Comparison of ENCODE assay signal across 17 cellular contexts in the genomic region with DNA sequence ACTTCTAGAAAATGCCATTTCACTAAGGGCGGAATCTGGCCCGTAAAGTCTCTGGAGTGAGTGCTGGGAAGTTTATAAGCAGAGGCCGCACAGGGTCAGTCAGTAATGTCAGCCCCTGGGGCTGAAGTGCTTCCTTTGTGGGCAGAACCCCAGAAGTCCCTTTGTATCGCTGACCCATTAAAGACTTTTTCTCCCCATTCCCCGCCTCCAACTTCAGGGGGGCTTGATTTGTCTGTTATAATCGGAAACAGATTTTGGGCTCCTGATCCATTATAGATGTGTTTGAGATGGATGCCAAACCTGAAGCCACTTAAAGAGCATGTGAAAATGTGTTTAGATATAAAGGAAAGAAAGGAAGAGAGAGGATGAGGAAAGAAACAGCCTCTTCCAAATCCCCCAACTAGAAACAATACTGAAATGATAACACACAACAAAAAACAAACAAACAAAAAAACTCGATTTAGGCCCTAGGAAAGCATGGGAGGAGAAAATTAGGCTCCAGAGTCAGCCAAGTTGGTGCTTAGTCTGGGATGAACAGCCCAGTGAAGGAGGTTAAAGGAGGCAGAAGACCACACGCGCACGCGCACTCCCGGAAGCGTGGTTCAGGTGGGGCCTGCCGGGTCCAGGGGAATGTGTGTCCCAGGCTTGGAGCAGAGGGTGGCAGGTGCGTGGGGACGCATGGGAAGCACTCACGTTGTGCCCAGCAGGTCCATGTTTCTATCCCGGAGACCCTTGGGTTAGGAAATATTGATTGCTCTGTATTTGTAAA. TPM values are rescaled to one million over a fixed set of nuclear protein-coding genes. Genes with fewer than 3 reads are reported as not detected.
DNase-seq lines count a peak whose midpoint lies in the region; ATAC-seq and TF ChIP-seq lines count a peak whose summit lies in the region.
"Had no signal": no experiment of that assay in that cellular context is flagged by ENCODE, and none has a peak within 500 bp of the region (broad histone marks: within the 10 kb centered on the region; RNA-seq: fewer than 3 reads in every experiment).

No MANE protein-coding gene starts in this region.

- H3K9me3 ChIP-seq in psoas muscle = no peaks in the 10 kb centered on the region
- H3K9me3 ChIP-seq: Caco-2, colonic mucosa, thoracic aorta had no signal

- intact Hi-C loops in psoas muscle (cut with DNase I) = loop anchor here in 1 of 2 donors (10.0 kb wide), 1 partner anchor 291 kb away; no protein-coding TSS in a partner anchor

- 87 to 91% (median 91%) methylated on average over 17 to 18 of the region's 18 CpGs for WGBS in psoas muscle, 3 donors

- H3K27me3 Mint-ChIP-seq in activated T-cell treated with anti-CD3 and anti-CD28 coated beads, Interleukin-2, amount 50 U/mL, for 72 hours (ENCODE audit: low read depth) = no peaks in the 10 kb centered on the region
- H3K27me3 Mint-ChIP-seq in endothelial cell (ENCODE audit: unreplicated experiment) = peaks cover 8% of the 10 kb centered on the region

- no peaks in the 10 kb centered on the region for H3K36me3 ChIP-seq in psoas muscle (ENCODE audit: insufficient read depth in 1 of 2, low read depth in 1 of 2)
- H3K36me3 ChIP-seq: colonic mucosa, thoracic aorta had no signal

- no peak for DNase-seq in activated T-cell treated with anti-CD3 and anti-CD28 coated beads, Interleukin-2, amount 50 U/mL, for 72 hours
- DNase-seq in activated T-cell treated with anti-CD3 and anti-CD28 coated beads, Interleukin-2, amount 50 U/mL, for 48 hours = no peak
- DNase-seq in endothelial cell (ENCODE audit: low spot score) (no peak), psoas muscle (no peak)
- DNase-seq: amniotic stem cell, Caco-2, colonic mucosa, hypothalamus, left cardiac atrium, NCI-H1694, NCI-H524 had no signal

- H3K4me3 ChIP-seq in psoas muscle = no peak overlapping the region
- H3K4me3 ChIP-seq: colonic mucosa, thoracic aorta had no signal

- no peak for ATAC-seq in activated T-cell treated with anti-CD3 and anti-CD28 coated beads, Interleukin-2, amount 50 U/mL, for 72 hours (replicated peaks in 1 of 2)
- ATAC-seq in SK-N-SH treated with all-trans-retinoic acid at 6 μM for 48 hours (no peak), psoas muscle (no peak), HG03097 (IDR thresholded peaks at IDR 0.05; ENCODE audit: low FRiP score, unreplicated experiment) (no peak), HG02610 (IDR thresholded peaks at IDR 0.05; ENCODE audit: unreplicated experiment) (no peak)
- ATAC-seq in activated CD4-positive, CD25-positive, alpha-beta regulatory T cell treated with anti-CD3 and anti-CD28 coated beads, Interleukin-2, amount 50 U/mL, for 24 hours = no peak
- ATAC-seq: esophagus mucosa, left cardiac atrium had no signal

- no peaks in the 10 kb centered on the region for H3K27me3 ChIP-seq in psoas muscle (ENCODE audit: insufficient read depth in 3 of 3, low read length in 2 of 3)
- H3K27me3 ChIP-seq: colonic mucosa had no signal

- no peaks in the 10 kb centered on the region for H3K9me3 Mint-ChIP-seq in activated T-cell treated with anti-CD3 and anti-CD28 coated beads, Interleukin-2, amount 50 U/mL, for 72 hours
- H3K9me3 Mint-ChIP-seq in endothelial cell (ENCODE audit: unreplicated experiment) = no peaks in the 10 kb centered on the region

- H3K36me3 Mint-ChIP-seq in activated T-cell treated with anti-CD3 and anti-CD28 coated beads, Interleukin-2, amount 50 U/mL, for 72 hours (ENCODE audit: insufficient read depth in 2 of 2) = peaks cover 0 to 3% of the 10 kb centered on the region in 2 donors
- peaks cover 6% of the 10 kb centered on the region for H3K36me3 Mint-ChIP-seq in endothelial cell (ENCODE audit: low read depth, unreplicated experiment)

- peak overlapping the region; percentile 91 for H3K27ac ChIP-seq in psoas muscle
- H3K27ac ChIP-seq: colonic mucosa, thoracic aorta had no signal

- H3K4me1 Mint-ChIP-seq in activated T-cell treated with anti-CD3 and anti-CD28 coated beads, Interleukin-2, amount 50 U/mL, for 72 hours (ENCODE audit: low read depth) = peaks cover 84% of the 10 kb centered on the region
- H3K4me1 Mint-ChIP-seq in endothelial cell (ENCODE audit: unreplicated experiment) = peaks cover 37% of the 10 kb centered on the region

- H3K4me1 ChIP-seq in psoas muscle = peaks cover 65% of the 10 kb centered on the region
- H3K4me1 ChIP-seq: colonic mucosa had no signal

- H3K4me3 Mint-ChIP-seq in activated T-cell treated with anti-CD3 and anti-CD28 coated beads, Interleukin-2, amount 50 U/mL, for 72 hours = peak overlapping the region; percentile 21 to 30
- H3K4me3 Mint-ChIP-seq in endothelial cell (ENCODE audit: unreplicated experiment) = no peak overlapping the region

- no peak for TF ChIP-seq CTCF in endothelial cell (IDR thresholded peaks at IDR 0.05; ENCODE audit: unreplicated experiment)
- no peak for TF ChIP-seq CTCF in psoas muscle (IDR thresholded peaks at IDR 0.05)

- no peak overlapping the region for H3K27ac Mint-ChIP-seq in activated T-cell treated with anti-CD3 and anti-CD28 coated beads, Interleukin-2, amount 50 U/mL, for 72 hours
- H3K27ac Mint-ChIP-seq in endothelial cell (ENCODE audit: unreplicated experiment) = peak overlapping the region; percentile 43

TF ChIP-seq in SK-N-SH treated with all-trans-retinoic acid at 6 μM for 48 hours, 23 proteins besides CTCF, POLR2A, EP300 and RAD21:
- TF ChIP-seq PATZ1 (CRISPR knock-in tag; IDR thresholded peaks at IDR 0.05; ENCODE audit: borderline replicate concordance) (no peak), ZNF70 (CRISPR knock-in tag; IDR thresholded peaks at IDR 0.05) (peak; percentile 91), TCF4 (CRISPR knock-in tag; IDR thresholded peaks at IDR 0.05; ENCODE audit: borderline replicate concordance) (peak; percentile 61; the same call in 1 of the 2 replicates), ZNF8 (CRISPR knock-in tag; IDR thresholded peaks at IDR 0.05) (no peak), CREB5 (CRISPR knock-in tag; IDR thresholded peaks at IDR 0.05; ENCODE audit: low read depth) (no peak)
- TF ChIP-seq, protein P1, sequence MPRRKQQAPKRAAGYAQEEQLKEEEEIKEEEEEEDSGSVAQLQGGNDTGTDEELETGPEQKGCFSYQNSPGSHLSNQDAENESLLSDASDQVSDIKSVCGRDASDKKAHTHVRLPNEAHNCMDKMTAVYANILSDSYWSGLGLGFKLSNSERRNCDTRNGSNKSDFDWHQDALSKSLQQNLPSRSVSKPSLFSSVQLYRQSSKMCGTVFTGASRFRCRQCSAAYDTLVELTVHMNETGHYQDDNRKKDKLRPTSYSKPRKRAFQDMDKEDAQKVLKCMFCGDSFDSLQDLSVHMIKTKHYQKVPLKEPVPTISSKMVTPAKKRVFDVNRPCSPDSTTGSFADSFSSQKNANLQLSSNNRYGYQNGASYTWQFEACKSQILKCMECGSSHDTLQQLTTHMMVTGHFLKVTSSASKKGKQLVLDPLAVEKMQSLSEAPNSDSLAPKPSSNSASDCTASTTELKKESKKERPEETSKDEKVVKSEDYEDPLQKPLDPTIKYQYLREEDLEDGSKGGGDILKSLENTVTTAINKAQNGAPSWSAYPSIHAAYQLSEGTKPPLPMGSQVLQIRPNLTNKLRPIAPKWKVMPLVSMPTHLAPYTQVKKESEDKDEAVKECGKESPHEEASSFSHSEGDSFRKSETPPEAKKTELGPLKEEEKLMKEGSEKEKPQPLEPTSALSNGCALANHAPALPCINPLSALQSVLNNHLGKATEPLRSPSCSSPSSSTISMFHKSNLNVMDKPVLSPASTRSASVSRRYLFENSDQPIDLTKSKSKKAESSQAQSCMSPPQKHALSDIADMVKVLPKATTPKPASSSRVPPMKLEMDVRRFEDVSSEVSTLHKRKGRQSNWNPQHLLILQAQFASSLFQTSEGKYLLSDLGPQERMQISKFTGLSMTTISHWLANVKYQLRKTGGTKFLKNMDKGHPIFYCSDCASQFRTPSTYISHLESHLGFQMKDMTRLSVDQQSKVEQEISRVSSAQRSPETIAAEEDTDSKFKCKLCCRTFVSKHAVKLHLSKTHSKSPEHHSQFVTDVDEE (CRISPR knock-in tag; IDR thresholded peaks at IDR 0.05) = 0 out of 2 replicates have a peak, but pooled peaks have one; percentile 39
TF ChIP-seq in SK-N-SH treated with all-trans-retinoic acid at 6 μM for 48 hours: peak in this region for 3.

RNA-seq across cellular contexts. Expression of gene MSI2, which starts 27.1 kb away (rescaled TPM):
- 100 to 1,000 TPM; 112 to 119 TPM for total RNA-seq in activated T-cell treated with anti-CD3 and anti-CD28 coated beads, Interleukin-2, amount 50 U/mL, for 72 hours
- total RNA-seq in endothelial cell (ENCODE audit: unreplicated experiment) = 60.6 TPM
- total RNA-seq in psoas muscle = 100 to 1,000 TPM in 2 of 4 donors, 10 to 100 TPM in 2; 87.1 to 133 (median 110) TPM
- 10 to 100 TPM; 37.6 to 85.8 (median 50.2) TPM for polyA plus RNA-seq in psoas muscle
